ENCODE assay signal across 1 cellular context in the genomic region with DNA sequence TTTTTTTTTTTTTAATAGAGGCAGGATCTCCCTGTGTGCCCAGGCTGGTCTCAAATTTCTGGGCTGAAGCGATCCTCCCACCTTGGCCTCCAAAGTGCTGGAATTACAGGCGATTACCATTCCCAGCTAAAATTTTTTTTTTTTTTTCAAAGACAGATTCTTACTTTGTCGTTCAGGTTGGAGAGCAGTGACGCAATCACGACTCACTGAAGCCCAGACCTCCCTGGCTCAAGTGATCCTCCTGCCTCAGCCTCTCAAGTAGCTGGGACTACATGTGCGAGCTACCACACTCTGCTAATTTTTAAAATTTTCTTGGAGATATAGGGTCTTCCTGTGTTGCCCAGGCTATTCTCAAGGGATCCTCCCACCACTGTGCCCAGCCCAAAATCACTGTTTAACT.
TF ChIP-seq lines count a peak whose summit lies in the region.

No MANE protein-coding gene starts in this region.

TF ChIP-seq in GM23338, 12 proteins besides CTCF, POLR2A, EP300 and RAD21:
- TF ChIP-seq, protein P1, sequence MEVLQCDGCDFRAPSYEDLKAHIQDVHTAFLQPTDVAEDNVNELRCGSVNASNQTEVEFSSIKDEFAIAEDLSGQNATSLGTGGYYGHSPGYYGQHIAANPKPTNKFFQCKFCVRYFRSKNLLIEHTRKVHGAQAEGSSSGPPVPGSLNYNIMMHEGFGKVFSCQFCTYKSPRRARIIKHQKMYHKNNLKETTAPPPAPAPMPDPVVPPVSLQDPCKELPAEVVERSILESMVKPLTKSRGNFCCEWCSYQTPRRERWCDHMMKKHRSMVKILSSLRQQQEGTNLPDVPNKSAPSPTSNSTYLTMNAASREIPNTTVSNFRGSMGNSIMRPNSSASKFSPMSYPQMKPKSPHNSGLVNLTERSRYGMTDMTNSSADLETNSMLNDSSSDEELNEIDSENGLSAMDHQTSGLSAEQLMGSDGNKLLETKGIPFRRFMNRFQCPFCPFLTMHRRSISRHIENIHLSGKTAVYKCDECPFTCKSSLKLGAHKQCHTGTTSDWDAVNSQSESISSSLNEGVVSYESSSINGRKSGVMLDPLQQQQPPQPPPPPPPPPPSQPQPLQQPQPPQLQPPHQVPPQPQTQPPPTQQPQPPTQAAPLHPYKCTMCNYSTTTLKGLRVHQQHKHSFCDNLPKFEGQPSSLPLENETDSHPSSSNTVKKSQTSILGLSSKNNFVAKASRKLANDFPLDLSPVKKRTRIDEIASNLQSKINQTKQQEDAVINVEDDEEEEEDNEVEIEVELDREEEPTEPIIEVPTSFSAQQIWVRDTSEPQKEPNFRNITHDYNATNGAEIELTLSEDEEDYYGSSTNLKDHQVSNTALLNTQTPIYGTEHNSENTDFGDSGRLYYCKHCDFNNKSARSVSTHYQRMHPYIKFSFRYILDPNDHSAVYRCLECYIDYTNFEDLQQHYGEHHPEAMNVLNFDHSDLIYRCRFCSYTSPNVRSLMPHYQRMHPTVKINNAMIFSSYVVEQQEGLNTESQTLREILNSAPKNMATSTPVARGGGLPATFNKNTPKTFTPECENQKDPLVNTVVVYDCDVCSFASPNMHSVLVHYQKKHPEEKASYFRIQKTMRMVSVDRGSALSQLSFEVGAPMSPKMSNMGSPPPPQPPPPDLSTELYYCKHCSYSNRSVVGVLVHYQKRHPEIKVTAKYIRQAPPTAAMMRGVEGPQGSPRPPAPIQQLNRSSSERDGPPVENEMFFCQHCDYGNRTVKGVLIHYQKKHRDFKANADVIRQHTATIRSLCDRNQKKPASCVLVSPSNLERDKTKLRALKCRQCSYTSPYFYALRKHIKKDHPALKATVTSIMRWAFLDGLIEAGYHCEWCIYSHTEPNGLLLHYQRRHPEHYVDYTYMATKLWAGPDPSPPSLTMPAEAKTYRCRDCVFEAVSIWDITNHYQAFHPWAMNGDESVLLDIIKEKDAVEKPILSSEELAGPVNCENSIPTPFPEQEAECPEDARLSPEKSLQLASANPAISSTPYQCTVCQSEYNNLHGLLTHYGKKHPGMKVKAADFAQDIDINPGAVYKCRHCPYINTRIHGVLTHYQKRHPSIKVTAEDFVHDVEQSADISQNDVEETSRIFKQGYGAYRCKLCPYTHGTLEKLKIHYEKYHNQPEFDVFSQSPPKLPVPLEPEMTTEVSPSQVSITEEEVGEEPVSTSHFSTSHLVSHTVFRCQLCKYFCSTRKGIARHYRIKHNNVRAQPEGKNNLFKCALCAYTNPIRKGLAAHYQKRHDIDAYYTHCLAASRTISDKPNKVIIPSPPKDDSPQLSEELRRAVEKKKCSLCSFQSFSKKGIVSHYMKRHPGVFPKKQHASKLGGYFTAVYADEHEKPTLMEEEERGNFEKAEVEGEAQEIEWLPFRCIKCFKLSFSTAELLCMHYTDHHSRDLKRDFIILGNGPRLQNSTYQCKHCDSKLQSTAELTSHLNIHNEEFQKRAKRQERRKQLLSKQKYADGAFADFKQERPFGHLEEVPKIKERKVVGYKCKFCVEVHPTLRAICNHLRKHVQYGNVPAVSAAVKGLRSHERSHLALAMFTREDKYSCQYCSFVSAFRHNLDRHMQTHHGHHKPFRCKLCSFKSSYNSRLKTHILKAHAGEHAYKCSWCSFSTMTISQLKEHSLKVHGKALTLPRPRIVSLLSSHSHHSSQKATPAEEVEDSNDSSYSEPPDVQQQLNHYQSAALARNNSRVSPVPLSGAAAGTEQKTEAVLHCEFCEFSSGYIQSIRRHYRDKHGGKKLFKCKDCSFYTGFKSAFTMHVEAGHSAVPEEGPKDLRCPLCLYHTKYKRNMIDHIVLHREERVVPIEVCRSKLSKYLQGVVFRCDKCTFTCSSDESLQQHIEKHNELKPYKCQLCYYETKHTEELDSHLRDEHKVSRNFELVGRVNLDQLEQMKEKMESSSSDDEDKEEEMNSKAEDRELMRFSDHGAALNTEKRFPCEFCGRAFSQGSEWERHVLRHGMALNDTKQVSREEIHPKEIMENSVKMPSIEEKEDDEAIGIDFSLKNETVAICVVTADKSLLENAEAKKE (CRISPR knock-in tag; IDR thresholded peaks at IDR 0.05): no peak
- TF ChIP-seq POLR2AphosphoS5 (IDR thresholded peaks at IDR 0.05; ENCODE audit: low read depth) (no peak), EZH2 (IDR thresholded peaks at IDR 0.05; ENCODE audit: low read depth, unreplicated experiment) (no peak), ZNF114 (CRISPR knock-in tag; IDR thresholded peaks at IDR 0.05) (no peak), CREB1 (CRISPR knock-in tag; IDR thresholded peaks at IDR 0.05; ENCODE audit: low read depth) (no peak), EZH2phosphoT487 (IDR thresholded peaks at IDR 0.05; ENCODE audit: unreplicated experiment) (no peak), NANOG (IDR thresholded peaks at IDR 0.05; ENCODE audit: borderline replicate concordance) (no peak)
